ENCODE assay signal across 30 cellular contexts in genomic region chr19:50269653-50270052, GRCh38. TPM values are rescaled to one million over a fixed set of nuclear protein-coding genes. Genes with fewer than 3 reads are reported as not detected.
"Had no signal": no experiment of that assay in that cellular context is flagged by ENCODE, and none has a peak within 500 bp of the region (broad histone marks: within the 10 kb centered on the region; RNA-seq: fewer than 3 reads in every experiment).

No MANE protein-coding gene starts in this region.

- H3K9me3 ChIP-seq: colonic mucosa, esophagus muscularis mucosa, gastroesophageal sphincter, heart right ventricle, left ventricle myocardium inferior, lower lobe of right lung, neutrophil, right lobe of liver, thoracic aorta, tibial nerve, upper lobe of right lung, uterus had no signal

- H3K79me2 ChIP-seq: parathyroid adenoma had no signal

- DNase-seq: colonic mucosa; effector CD8-positive, alpha-beta T cell; endodermal cell; foreskin keratinocyte; heart right ventricle; hippocampal formation; kidney glomerular epithelial cell; left colon; left ventricle myocardium inferior; lower lobe of right lung; naive thymus-derived CD8-positive, alpha-beta T cell; nephron progenitor cell; right lobe of liver; small intestine; stimulated activated CD4-positive, alpha-beta T cell treated with anti-CD3 and anti-CD28 coated beads, Interleukin-15, amount 100 ng/mL, for 24 hours; stimulated activated CD4-positive, alpha-beta T cell treated with anti-CD3 and anti-CD28 coated beads, Interleukin-2, amount 100 ng/mL, for 48 hours; stimulated activated naive B cell treated with anti-CD40 and anti-IgM and Interleukin-4, amounts not matched to agents 10 μg/mL and 1 μg/mL and 100 μg/mL, for 72 hours; upper lobe of right lung; uterus had no signal

- H3K4me3 Mint-ChIP-seq: dendritic cell treated with granulocyte-macrophage colony-stimulating factor and Interleukin-4, amounts not matched to agents 40 ng/mL and 50 ng/mL, for 4 days; endodermal cell; naive thymus-derived CD8-positive, alpha-beta T cell; nephron progenitor cell; stimulated activated naive B cell treated with anti-CD40 and anti-IgM and Interleukin-4, amounts not matched to agents 10 μg/mL and 1 μg/mL and 100 μg/mL, for 72 hours; stimulated activated naive CD8-positive, alpha-beta T cell treated with anti-CD3 and anti-CD28 coated beads, Interleukin-15, Interleukin-2, amounts not matched to agents 100 ng/mL and 50 ng/mL, for 24 hours had no signal

- H3K27ac Mint-ChIP-seq: dendritic cell treated with granulocyte-macrophage colony-stimulating factor and Interleukin-4, amounts not matched to agents 40 ng/mL and 50 ng/mL, for 4 days; endodermal cell; nephron progenitor cell; progenitor cell of endocrine pancreas; stimulated activated naive B cell treated with anti-CD40 and anti-IgM and Interleukin-4, amounts not matched to agents 10 μg/mL and 1 μg/mL and 100 μg/mL, for 72 hours; stimulated activated naive CD8-positive, alpha-beta T cell treated with anti-CD3 and anti-CD28 coated beads, Interleukin-15, Interleukin-2, amounts not matched to agents 100 ng/mL and 50 ng/mL, for 24 hours had no signal

- H3K27me3 ChIP-seq: colonic mucosa, foreskin keratinocyte, heart right ventricle, right lobe of liver, tibial nerve, upper lobe of right lung, uterus had no signal

- H3K9me3 Mint-ChIP-seq: dendritic cell treated with granulocyte-macrophage colony-stimulating factor and Interleukin-4, amounts not matched to agents 40 ng/mL and 50 ng/mL, for 4 days; endodermal cell; nephron progenitor cell; stimulated activated naive CD8-positive, alpha-beta T cell treated with anti-CD3 and anti-CD28 coated beads, Interleukin-15, Interleukin-2, amounts not matched to agents 100 ng/mL and 50 ng/mL, for 24 hours had no signal

- H3K36me3 Mint-ChIP-seq: naive thymus-derived CD8-positive, alpha-beta T cell; stimulated activated naive B cell treated with anti-CD40 and anti-IgM and Interleukin-4, amounts not matched to agents 10 μg/mL and 1 μg/mL and 100 μg/mL, for 72 hours had no signal

- H3K27me3 Mint-ChIP-seq: progenitor cell of endocrine pancreas had no signal

- H2AFZ ChIP-seq: parathyroid adenoma had no signal

- H3K4me3 ChIP-seq: colonic mucosa, esophagus muscularis mucosa, gastroesophageal sphincter, heart right ventricle, left ventricle myocardium inferior, lower lobe of right lung, right lobe of liver, thoracic aorta, tibial nerve, upper lobe of right lung, uterus had no signal

- H3K27ac ChIP-seq: colonic mucosa, epithelial cell of prostate, esophagus muscularis mucosa, foreskin keratinocyte, gastroesophageal sphincter, left ventricle myocardium inferior, lower lobe of right lung, neutrophil, parathyroid adenoma, right lobe of liver, thoracic aorta, tibial nerve, upper lobe of right lung, uterus had no signal

- H3K36me3 ChIP-seq: neutrophil, thoracic aorta, uterus had no signal

- H3K4me1 Mint-ChIP-seq: endodermal cell had no signal

- H3K9ac ChIP-seq: parathyroid adenoma had no signal

- H3K4me1 ChIP-seq: colonic mucosa, esophagus muscularis mucosa, foreskin keratinocyte, gastroesophageal sphincter, left ventricle myocardium inferior, lower lobe of right lung, parathyroid adenoma, tibial nerve, upper lobe of right lung, uterus had no signal

- ATAC-seq: foreskin keratinocyte; gastroesophageal sphincter; left colon; lower lobe of right lung; naive thymus-derived CD8-positive, alpha-beta T cell; right lobe of liver; stimulated activated naive B cell treated with anti-CD40 and anti-IgM and Interleukin-4, amounts not matched to agents 10 μg/mL and 1 μg/mL and 100 μg/mL, for 72 hours; upper lobe of right lung had no signal

RNA-seq across cellular contexts. Expression of gene KCNC3, which starts 59.5 kb away (rescaled TPM):
- total RNA-seq: foreskin keratinocyte, myocyte had no signal
